In genomic region chr15:60372223-60372622, GRCh38 we compare ENCODE assay signal across 12 cellular contexts. TPM values are rescaled to one million over a fixed set of nuclear protein-coding genes. Genes with fewer than 3 reads are reported as not detected.
DNase-seq lines count a peak whose midpoint lies in the region; ATAC-seq and TF ChIP-seq lines count a peak whose summit lies in the region.
"Had no signal": no experiment of that assay in that cellular context is flagged by ENCODE, and none has a peak within 500 bp of the region (broad histone marks: within the 10 kb centered on the region; RNA-seq: fewer than 3 reads in every experiment).

No MANE protein-coding gene starts in this region.

- no peaks in the 10 kb centered on the region for H3K27me3 ChIP-seq in A673 (replicated peaks; ENCODE audit: insufficient read depth, low read depth, low read length, poor library complexity)
- no peaks in the 10 kb centered on the region for H3K27me3 ChIP-seq in Panc1 (ENCODE audit: control insufficient read depth, insufficient read depth, low read length)
- H3K27me3 ChIP-seq in esophagus muscularis mucosa: no peaks in the 10 kb centered on the region
- H3K27me3 ChIP-seq in prostate gland (replicated peaks; ENCODE audit: insufficient read depth): no peaks in the 10 kb centered on the region

- H3K4me3 Mint-ChIP-seq in activated CD4-positive, alpha-beta memory T cell treated with anti-CD3 and anti-CD28 coated beads, Interleukin-2, amount 10 ng/mL, durations not matched to agents 7 days and 5 days: no peak overlapping the region
- no peak overlapping the region for H3K4me3 Mint-ChIP-seq in effector memory CD8-positive, alpha-beta T cell

- peak; percentile 1; the same call in 1 of the 2 replicates for ATAC-seq in Panc1
- no peak for ATAC-seq in effector memory CD8-positive, alpha-beta T cell (replicated peaks)

- CTCF ChIA-PET in A673 (lab: Charles Lee) (no interaction called here), Panc1 (lab: Charles Lee) (interaction anchor here (0.6 kb wide), 1 partner anchor 136 kb away, joined by 3 read pairs; no protein-coding TSS in a partner anchor)
- CTCF ChIA-PET in activated CD4-positive, alpha-beta memory T cell treated with anti-CD3 and anti-CD28 coated beads, Interleukin-2, amount 10 ng/mL, durations not matched to agents 7 days and 5 days (lab: Charles Lee): interaction anchor here (2.4 to 2.5 kb wide), 2 partner anchors 9 to 13 kb away, joined by 6 to 10 read pairs; no protein-coding TSS in a partner anchor

- TF ChIP-seq CTCF in A673 (conservative IDR thresholded peaks at IDR 0.05; ENCODE audit: low read depth, low read length) (no peak), Panc1 (IDR thresholded peaks at IDR 0.05) (no peak), esophagus muscularis mucosa (IDR thresholded peaks at IDR 0.05) (no peak), prostate gland (IDR thresholded peaks at IDR 0.05) (no peak)

- no TSS peak for BruUV-seq in A673 (replicated peaks; lab: Mats Ljungman, UMichigan)
- BruUV-seq in Panc1 (replicated peaks; lab: Mats Ljungman, UMichigan): no TSS peak

- no peak overlapping the region for H3K27ac Mint-ChIP-seq in activated CD4-positive, alpha-beta memory T cell treated with anti-CD3 and anti-CD28 coated beads, Interleukin-2, amount 10 ng/mL, durations not matched to agents 7 days and 5 days
- peak overlapping the region in 1 of 2 donors; percentile 74 for H3K27ac Mint-ChIP-seq in effector memory CD8-positive, alpha-beta T cell

- TF ChIP-seq EP300 in esophagus muscularis mucosa (IDR thresholded peaks at IDR 0.05): no peak

- 92% methylated on average over 4 of the region's 4 CpGs for WGBS in esophagus muscularis mucosa
- 95% methylated on average over 4 of the region's 4 CpGs for WGBS in prostate gland

- POLR2A ChIA-PET in A673 (lab: Charles Lee; ENCODE audit: low non-redundant PET) (interaction anchor here (0.6 kb wide), 1 partner anchor 1777 kb away, joined by 4 read pairs; no protein-coding TSS in a partner anchor), Panc1 (lab: Charles Lee) (interaction anchor here (0.6 to 0.9 kb wide), 5 partner anchors 9 to 28 kb away, joined by 3 to 5 read pairs (median 3); partner anchors contain the start of gene ANXA2)
- POLR2A ChIA-PET in activated CD4-positive, alpha-beta memory T cell treated with anti-CD3 and anti-CD28 coated beads, Interleukin-2, amount 10 ng/mL, durations not matched to agents 7 days and 5 days (lab: Charles Lee): interaction anchor here (1.0 kb wide), 1 partner anchor 26 kb away, joined by 3 read pairs; no protein-coding TSS in a partner anchor

- H3K27ac ChIP-seq in A673 (ENCODE audit: low read depth, low read length, poor library complexity, severe bottlenecking): peak overlapping the region; percentile 73
- H3K27ac ChIP-seq in Panc1 (ENCODE audit: low read length): peak overlapping the region; percentile 100
- H3K27ac ChIP-seq in esophagus muscularis mucosa (replicated peaks in 1 of 4): peak overlapping the region; percentile 76 to 82 (median 80)
- H3K27ac ChIP-seq in prostate gland: peak overlapping the region; percentile 79 to 88

- H3K9me3 ChIP-seq in A673 (ENCODE audit: low read depth, low read length, poor library complexity, severe bottlenecking) (no peaks in the 10 kb centered on the region), Panc1 (ENCODE audit: control insufficient read depth, insufficient read depth, low read depth, low read length) (no peaks in the 10 kb centered on the region), esophagus muscularis mucosa (no peaks in the 10 kb centered on the region), prostate gland (no peaks in the 10 kb centered on the region)
- H3K9me3 ChIP-seq: HAP-1 had no signal

- peaks cover 88% of the 10 kb centered on the region for H3K4me1 ChIP-seq in A673 (ENCODE audit: insufficient read depth, low read length, poor library complexity, severe bottlenecking)
- peaks cover 91% of the 10 kb centered on the region for H3K4me1 ChIP-seq in Panc1 (ENCODE audit: control insufficient read depth, insufficient read depth, low read length)
- H3K4me1 ChIP-seq in esophagus muscularis mucosa: peaks cover 71 to 85% (median 77%) of the 10 kb centered on the region in 4 donors
- H3K4me1 ChIP-seq in prostate gland (replicated peaks): peaks cover 41% of the 10 kb centered on the region

- intact Hi-C loops in A673 (cut with micrococcal nuclease; ENCODE audit: unreplicated experiment) (no loop called here), Panc1 (cut with micrococcal nuclease; ENCODE audit: unreplicated experiment) (no loop called here), esophagus muscularis mucosa (cut with DNase I) (no loop called here), prostate gland (cut with DNase I) (no loop called here)

- H3K9me3 Mint-ChIP-seq in activated CD4-positive, alpha-beta memory T cell treated with anti-CD3 and anti-CD28 coated beads, Interleukin-2, amount 10 ng/mL, durations not matched to agents 7 days and 5 days: no peaks in the 10 kb centered on the region
- no peaks in the 10 kb centered on the region for H3K9me3 Mint-ChIP-seq in effector memory CD8-positive, alpha-beta T cell
- H3K9me3 Mint-ChIP-seq: nephron had no signal

- peaks cover 82% of the 10 kb centered on the region for H3K36me3 Mint-ChIP-seq in activated CD4-positive, alpha-beta memory T cell treated with anti-CD3 and anti-CD28 coated beads, Interleukin-2, amount 10 ng/mL, durations not matched to agents 7 days and 5 days (ENCODE audit: low read depth)
- H3K36me3 Mint-ChIP-seq in effector memory CD8-positive, alpha-beta T cell (ENCODE audit: insufficient read depth): peaks cover 58% of the 10 kb centered on the region

- H3K36me3 ChIP-seq in A673 (ENCODE audit: insufficient read depth, low read length, poor library complexity, severe bottlenecking) (peaks cover 41% of the 10 kb centered on the region), Panc1 (ENCODE audit: control insufficient read depth, insufficient read depth, low read length) (peaks cover 13% of the 10 kb centered on the region; the same call in 1 of the 2 replicates), esophagus muscularis mucosa (peaks cover 0 to 40% (median 7%) of the 10 kb centered on the region in 4 donors), prostate gland (peaks cover 0 to 2% of the 10 kb centered on the region in 2 donors)

- in situ Hi-C loops in Panc1 (cut with HindIII; ENCODE audit: low pct_unique_long_range_greater_than_20kb, low sequenced_read_pairs): no loop called here

- H3K27me3 Mint-ChIP-seq in activated CD4-positive, alpha-beta memory T cell treated with anti-CD3 and anti-CD28 coated beads, Interleukin-2, amount 10 ng/mL, durations not matched to agents 7 days and 5 days: no peaks in the 10 kb centered on the region
- H3K27me3 Mint-ChIP-seq in effector memory CD8-positive, alpha-beta T cell: no peaks in the 10 kb centered on the region

- DNase-seq in A673 (ENCODE audit: low spot score) (no peak), Panc1 (ENCODE audit: low read depth, low spot score) (no peak), esophagus muscularis mucosa (ENCODE audit: extremely low spot score) (no peak), prostate gland (ENCODE audit: low spot score) (no peak), NCI-H1105 (lab: John Stamatoyannopoulos, UW) (no peak), kidney glomerular epithelial cell (lab: John Stamatoyannopoulos, UW) (no peak)
- DNase-seq in activated CD4-positive, alpha-beta memory T cell treated with anti-CD3 and anti-CD28 coated beads, Interleukin-2, amount 10 ng/mL, durations not matched to agents 7 days and 5 days: no peak
- DNase-seq in effector memory CD8-positive, alpha-beta T cell: no peak
- DNase-seq: DND-41, NCI-H510A treated with DMSO at 0.1 percent for 48 hours had no signal

- H3K4me1 Mint-ChIP-seq in activated CD4-positive, alpha-beta memory T cell treated with anti-CD3 and anti-CD28 coated beads, Interleukin-2, amount 10 ng/mL, durations not matched to agents 7 days and 5 days: peaks cover 27% of the 10 kb centered on the region
- H3K4me1 Mint-ChIP-seq in effector memory CD8-positive, alpha-beta T cell (ENCODE audit: low read depth in 2 of 2): peaks cover 21 to 26% of the 10 kb centered on the region in 2 donors

- TF ChIP-seq POLR2A in esophagus muscularis mucosa (IDR thresholded peaks at IDR 0.05; ENCODE audit: low read depth) (no peak), prostate gland (IDR thresholded peaks at IDR 0.05) (no peak)

- H3K4me3 ChIP-seq in A673 (ENCODE audit: low read depth, low read length, poor library complexity, severe bottlenecking) (no peak overlapping the region), Panc1 (ENCODE audit: low read depth in 2 of 2, low read length in 2 of 2) (no peak overlapping the region), esophagus muscularis mucosa (no peak overlapping the region), prostate gland (no peak overlapping the region)
- H3K4me3 ChIP-seq: HAP-1 had no signal

RNA-seq across cellular contexts. Expression of gene ANXA2, which starts 25.6 kb away (rescaled TPM):
- total RNA-seq in A673 (2021) (880 and 1,038 TPM in 2 replicates), Panc1 (2021; ENCODE audit: unreplicated experiment) (1,903 TPM), esophagus muscularis mucosa (100 to 1,000 TPM; 333 to 606 (median 406) TPM), prostate gland (100 to 1,000 TPM; 404 to 595 TPM)
- 1,847 TPM for polyA plus RNA-seq in Panc1 (2012; ENCODE audit: insufficient read length)
- 100 to 1,000 TPM; 558 to 566 TPM for total RNA-seq in activated CD4-positive, alpha-beta memory T cell treated with anti-CD3 and anti-CD28 coated beads, Interleukin-2, amount 10 ng/mL, durations not matched to agents 7 days and 5 days
